Comparison of ENCODE assay signal across 27 cellular contexts in the genomic region with DNA sequence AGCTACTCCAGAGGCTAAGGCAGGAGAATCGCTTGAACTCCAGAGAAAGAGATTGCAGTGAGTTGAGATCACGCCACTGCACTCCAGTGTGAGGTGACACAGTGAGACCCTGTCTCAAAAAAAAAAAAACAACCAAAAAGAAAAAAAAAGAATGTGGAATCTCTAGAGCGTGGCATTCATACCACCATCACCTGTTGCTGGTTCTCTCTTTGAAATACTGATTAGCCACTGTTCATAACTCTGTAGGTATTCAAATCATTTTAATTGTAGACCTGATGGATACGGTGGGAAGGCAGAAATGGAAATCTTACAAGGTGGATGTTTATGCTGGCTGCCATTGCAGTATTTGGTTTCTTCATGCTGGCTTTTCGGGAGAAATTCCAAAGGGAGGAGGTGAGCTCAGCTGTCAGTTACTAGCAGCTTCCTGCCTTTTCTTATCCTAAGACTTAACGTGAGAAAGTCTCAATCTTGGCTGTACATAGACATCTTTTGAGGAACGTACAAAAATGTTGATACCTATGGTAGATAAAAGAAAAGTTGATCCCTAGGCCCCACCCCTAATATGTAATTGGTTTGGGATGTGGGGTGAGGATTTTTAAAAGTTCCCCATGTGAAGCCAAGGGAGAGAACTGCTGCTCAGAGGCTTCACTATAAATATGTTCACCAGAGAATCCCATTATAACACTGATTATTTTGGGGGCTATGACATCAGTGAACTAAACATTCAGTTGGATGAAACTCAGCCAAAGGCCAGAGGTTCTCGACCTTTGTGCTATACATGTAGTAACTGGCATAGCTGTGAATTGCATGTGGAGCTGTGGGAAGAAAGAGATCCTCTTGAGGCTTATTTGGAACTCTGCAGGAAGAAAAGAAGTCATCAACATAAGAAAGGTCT. TPM values are rescaled to one million over a fixed set of nuclear protein-coding genes. Genes with fewer than 3 reads are reported as not detected.
DNase-seq lines count a peak whose midpoint lies in the region; ATAC-seq, FAIRE-seq and TF ChIP-seq lines count a peak whose summit lies in the region.
"Had no signal": no experiment of that assay in that cellular context is flagged by ENCODE, and none has a peak within 500 bp of the region (broad histone marks: within the 10 kb centered on the region; RNA-seq: fewer than 3 reads in every experiment).

No MANE protein-coding gene starts in this region.

- FAIRE-seq in RCC 7860 (lab: Jason Lieb, UNC), result no peak
- FAIRE-seq: G401.6 had no signal

- H3K4me1 ChIP-seq in liver (ENCODE audit: control insufficient read depth in 4 of 4, insufficient read depth in 4 of 4, low read length in 3 of 4), result no peaks in the 10 kb centered on the region
- H3K4me1 ChIP-seq in thoracic aorta (ENCODE audit: control insufficient read depth in 1 of 2, low read depth in 2 of 2), result peaks cover 9 to 31% of the 10 kb centered on the region in 2 donors

- H3K27ac ChIP-seq in liver (ENCODE audit: low read depth in 1 of 2, low read length in 2 of 2) (no peak overlapping the region), thoracic aorta (peak overlapping the region; percentile 3 to 11)
- H3K27ac ChIP-seq: 22Rv1, stomach, upper lobe of left lung had no signal

- H3K9me3 ChIP-seq in liver (ENCODE audit: control insufficient read depth in 4 of 4, low read length in 3 of 4) (no peaks in the 10 kb centered on the region), thoracic aorta (no peaks in the 10 kb centered on the region)
- H3K9me3 ChIP-seq: esophagus squamous epithelium, mucosa of descending colon, stomach, upper lobe of left lung had no signal

- no peaks in the 10 kb centered on the region for H3K36me3 ChIP-seq in liver (ENCODE audit: control insufficient read depth in 4 of 4, insufficient read depth in 3 of 4, low read depth in 1 of 4, low read length in 3 of 4)
- no peaks in the 10 kb centered on the region for H3K36me3 ChIP-seq in thoracic aorta
- H3K36me3 ChIP-seq: esophagus squamous epithelium, stomach, upper lobe of left lung had no signal

- TF ChIP-seq RAD21 in liver (IDR thresholded peaks at IDR 0.05), result no peak

- intact Hi-C loops in Right ventricle myocardium inferior (cut with DNase I), result loop anchor here (5.0 kb wide), 2 partner anchors 114 to 404 kb away; no protein-coding TSS in a partner anchor
- intact Hi-C loops in cardiac septum (cut with DNase I), result loop anchor here (2.0 to 10.0 kb wide), 3 partner anchors 194 to 406 kb away; no protein-coding TSS in a partner anchor

- WGBS in liver, result 77% methylated on average over 8 of the region's 8 CpGs

- no peak overlapping the region for H3K4me3 ChIP-seq in fibroblast of the aortic adventitia (ENCODE audit: low read depth, low read length)
- H3K4me3 ChIP-seq in liver (ENCODE audit: low read depth in 1 of 3, low read length in 3 of 3), result no peak overlapping the region
- H3K4me3 ChIP-seq in thoracic aorta, result no peak overlapping the region
- H3K4me3 ChIP-seq: esophagus squamous epithelium, mucosa of descending colon, stomach, upper lobe of left lung had no signal

- DNase-seq in Right ventricle myocardium inferior (ENCODE audit: missing footprints), result no peak
- DNase-seq in cardiac septum (ENCODE audit: low spot score), result no peak
- peak; percentile 56 for DNase-seq in fibroblast of the aortic adventitia (ENCODE audit: low read depth)
- no peak for DNase-seq in thoracic aorta (ENCODE audit: low spot score)
- DNase-seq in RCC 7860 (ENCODE audit: low spot score), result no peak
- DNase-seq in GM20000 (ENCODE audit: low spot score), result no peak
- DNase-seq in cortex of kidney (lab: John Stamatoyannopoulos, UW), result no peak
- DNase-seq: activated CD4-positive, alpha-beta T cell treated with anti-CD3 and anti-CD28 coated beads for 4 hours; AML-193; CD8-positive, alpha-beta memory T cell; DMS153; esophagus squamous epithelium; head of caudate nucleus; immature natural killer cell; mucosa of descending colon; NCI-H1092; NCI-H1930; NCI-H345; NCI-H774; SIG-M5; stomach; T-cell; upper lobe of left lung had no signal

- H3K27me3 ChIP-seq in liver (ENCODE audit: control insufficient read depth in 4 of 4, insufficient read depth in 4 of 4, low read length in 3 of 4), result no peaks in the 10 kb centered on the region
- no peaks in the 10 kb centered on the region for H3K27me3 ChIP-seq in thoracic aorta (replicated peaks; ENCODE audit: insufficient read depth)
- H3K27me3 ChIP-seq: esophagus squamous epithelium, stomach, upper lobe of left lung had no signal

- ATAC-seq in Right ventricle myocardium inferior (peak; percentile 26), thoracic aorta (ENCODE audit: insufficient number of reproducible peaks, low FRiP score, low read depth) (no peak)
- ATAC-seq: activated naive CD4-positive, alpha-beta T cell treated with anti-CD3 and anti-CD28 coated beads, Interleukin-2, amount 50 U/mL, for 72 hours; mucosa of descending colon; T-cell had no signal

- TF ChIP-seq CTCF in fibroblast of the aortic adventitia (IDR thresholded peaks at IDR 0.05; ENCODE audit: insufficient read depth, low read length) (no peak), liver (IDR thresholded peaks at IDR 0.05; ENCODE audit: low read depth, low read length, missing input control) (no peak), thoracic aorta (IDR thresholded peaks at IDR 0.05) (no peak), GM20000 (IDR thresholded peaks at IDR 0.05; ENCODE audit: extremely low read depth, missing control alignments) (no peak)

- H3K9ac ChIP-seq in liver (ENCODE audit: low read depth in 1 of 2, low read length in 2 of 2), result no peak overlapping the region

TF ChIP-seq in liver, 16 proteins besides CTCF, POLR2A, EP300 and RAD21:
- peak; percentile 82 for TF ChIP-seq NR2F2 (IDR thresholded peaks at IDR 0.05)
- no peak for TF ChIP-seq RXRA (IDR thresholded peaks at IDR 0.05)

RNA-seq across cellular contexts. Expression of a gene that starts 26.9 kb away (rescaled TPM):
- total RNA-seq in Right ventricle myocardium inferior (39.3 TPM), cardiac septum (45.4 TPM), fibroblast of the aortic adventitia (ENCODE audit: low replicate concordance) (41.5 and 71.9 TPM in 2 replicates), liver (10 to 100 TPM; 29.2 to 48.4 TPM), thoracic aorta (10 to 100 TPM; 56.7 to 82.4 TPM)
- 10 to 100 TPM in 1 of 2 donors, 1 to 10 TPM in 1; 7.1 to 21.8 TPM for polyA plus RNA-seq in liver

Comparison
In these comparisons a context has a peak if more than half of its experiments do, and no peak if none do; other contexts are left out.
1. H3K27ac ChIP-seq: peak in thoracic aorta (2 of 2); none in liver (0 of 2).